24 cellular contexts compared by ENCODE assay signal in genomic region chr6:42707595-42707994, GRCh38. TPM values are rescaled to one million over a fixed set of nuclear protein-coding genes. Genes with fewer than 3 reads are reported as not detected.
DNase-seq lines count a peak whose midpoint lies in the region; ATAC-seq and TF ChIP-seq lines count a peak whose summit lies in the region.
"Had no signal": no experiment of that assay in that cellular context is flagged by ENCODE, and none has a peak within 500 bp of the region (broad histone marks: within the 10 kb centered on the region; RNA-seq: fewer than 3 reads in every experiment).

No MANE protein-coding gene starts in this region.

- H3K4me1 Mint-ChIP-seq in activated T-cell treated with anti-CD3 and anti-CD28 coated beads, Interleukin-2, amount 50 U/mL, for 72 hours (ENCODE audit: low read depth), result peaks cover 6% of the 10 kb centered on the region
- H3K4me1 Mint-ChIP-seq in natural killer cell treated with Interleukin-12 subunit alpha and Interleukin-12 subunit beta and Interleukin-15 and Interleukin-18, amount 100 ng/mL, for 72 hours (ENCODE audit: low read depth in 2 of 2), result no peaks in the 10 kb centered on the region
- H3K4me1 Mint-ChIP-seq in natural killer cell, result no peaks in the 10 kb centered on the region
- H3K4me1 Mint-ChIP-seq: CD4-positive, alpha-beta memory T cell had no signal

- no peaks in the 10 kb centered on the region for H3K27me3 Mint-ChIP-seq in activated T-cell treated with anti-CD3 and anti-CD28 coated beads, Interleukin-2, amount 50 U/mL, for 72 hours (ENCODE audit: low read depth)
- peaks cover 0 to 3% of the 10 kb centered on the region in 2 donors for H3K27me3 Mint-ChIP-seq in natural killer cell treated with Interleukin-12 subunit alpha and Interleukin-12 subunit beta and Interleukin-15 and Interleukin-18, amount 100 ng/mL, for 72 hours
- peaks cover 0 to 6% of the 10 kb centered on the region in 2 donors for H3K27me3 Mint-ChIP-seq in natural killer cell (ENCODE audit: low read depth in 2 of 2)
- H3K27me3 Mint-ChIP-seq: CD4-positive, alpha-beta memory T cell had no signal

- H3K27ac Mint-ChIP-seq in activated T-cell treated with anti-CD3 and anti-CD28 coated beads, Interleukin-2, amount 50 U/mL, for 72 hours, result no peak overlapping the region
- H3K27ac Mint-ChIP-seq in natural killer cell treated with Interleukin-12 subunit alpha and Interleukin-12 subunit beta and Interleukin-15 and Interleukin-18, amount 100 ng/mL, for 72 hours, result no peak overlapping the region
- H3K27ac Mint-ChIP-seq in natural killer cell, result no peak overlapping the region
- H3K27ac Mint-ChIP-seq: CD4-positive, alpha-beta memory T cell; GM23338; H9 had no signal

- no peak for TF ChIP-seq CTCF in natural killer cell (IDR thresholded peaks at IDR 0.05)

- H3K36me3 Mint-ChIP-seq in activated T-cell treated with anti-CD3 and anti-CD28 coated beads, Interleukin-2, amount 50 U/mL, for 72 hours (ENCODE audit: insufficient read depth in 2 of 2), result peaks cover 0 to 6% of the 10 kb centered on the region in 2 donors
- peaks cover 6% of the 10 kb centered on the region for H3K36me3 Mint-ChIP-seq in natural killer cell treated with Interleukin-12 subunit alpha and Interleukin-12 subunit beta and Interleukin-15 and Interleukin-18, amount 100 ng/mL, for 72 hours
- no peaks in the 10 kb centered on the region for H3K36me3 Mint-ChIP-seq in natural killer cell
- H3K36me3 Mint-ChIP-seq: CD4-positive, alpha-beta memory T cell had no signal

- H3K9me3 Mint-ChIP-seq in activated T-cell treated with anti-CD3 and anti-CD28 coated beads, Interleukin-2, amount 50 U/mL, for 72 hours, result peaks cover 3 to 5% of the 10 kb centered on the region in 2 donors
- H3K9me3 Mint-ChIP-seq in natural killer cell treated with Interleukin-12 subunit alpha and Interleukin-12 subunit beta and Interleukin-15 and Interleukin-18, amount 100 ng/mL, for 72 hours, result peaks cover 4% of the 10 kb centered on the region
- peaks cover 0 to 3% of the 10 kb centered on the region in 2 donors for H3K9me3 Mint-ChIP-seq in natural killer cell

- no peak overlapping the region for H3K4me3 Mint-ChIP-seq in activated T-cell treated with anti-CD3 and anti-CD28 coated beads, Interleukin-2, amount 50 U/mL, for 72 hours
- H3K4me3 Mint-ChIP-seq in natural killer cell treated with Interleukin-12 subunit alpha and Interleukin-12 subunit beta and Interleukin-15 and Interleukin-18, amount 100 ng/mL, for 72 hours, result no peak overlapping the region
- no peak overlapping the region for H3K4me3 Mint-ChIP-seq in natural killer cell
- H3K4me3 Mint-ChIP-seq: CD4-positive, alpha-beta memory T cell; GM23338; H9 had no signal

- DNase-seq in activated T-cell treated with anti-CD3 and anti-CD28 coated beads, Interleukin-2, amount 50 U/mL, for 72 hours, result no peak
- DNase-seq in activated T-cell treated with anti-CD3 and anti-CD28 coated beads, Interleukin-2, amount 50 U/mL, for 1 hour, result no peak
- DNase-seq in natural killer cell treated with Interleukin-12 subunit alpha and Interleukin-12 subunit beta and Interleukin-15 and Interleukin-18, amount 100 ng/mL, for 72 hours (ENCODE audit: low spot score), result no peak
- no peak for DNase-seq in natural killer cell
- DNase-seq in mesenteric fat pad (ENCODE audit: low spot score), result peak; percentile 53
- no peak for DNase-seq in inferior parietal cortex (ENCODE audit: extremely low spot score)
- no peak for DNase-seq in NCI-H1694 treated with DMSO at 0.1 percent for 48 hours (lab: John Stamatoyannopoulos, UW)
- DNase-seq: 8988T; ACHN; AML-193; BE2C; Calu3; CD4-positive, alpha-beta memory T cell; COR-L47; DMS53; DMS79 treated with DMSO at 0.1 percent for 48 hours; GF-D8; H9 had no signal

- peak; percentile 39 to 72 for ATAC-seq in activated T-cell treated with anti-CD3 and anti-CD28 coated beads, Interleukin-2, amount 50 U/mL, for 72 hours (replicated peaks in 1 of 2)
- ATAC-seq in natural killer cell treated with Interleukin-12 subunit alpha and Interleukin-12 subunit beta and Interleukin-15 and Interleukin-18, amount 100 ng/mL, for 72 hours, result peak; percentile 38 to 42
- no peak for ATAC-seq in natural killer cell
- ATAC-seq: A549, GM23338, HCT116 had no signal

- intact Hi-C loops in natural killer cell (cut with micrococcal nuclease), result no loop called here

RNA-seq across cellular contexts. Expression of gene PRPH2, which starts 14.8 kb away (rescaled TPM):
- total RNA-seq in activated T-cell treated with anti-CD3 and anti-CD28 coated beads, Interleukin-2, amount 50 U/mL, for 72 hours, result under 1 TPM in 1 of 2 donors, not detected in 1; 0.14 TPM
- under 1 TPM in 1 of 2 donors, not detected in 1; 0.10 TPM for total RNA-seq in natural killer cell treated with Interleukin-12 subunit alpha and Interleukin-12 subunit beta and Interleukin-15 and Interleukin-18, amount 100 ng/mL, for 72 hours
- total RNA-seq in natural killer cell (under 1 TPM; 0.12 to 0.16 (median 0.13) TPM), mesenteric fat pad (1.4 TPM)
- total RNA-seq: Calu3; CD4-positive, alpha-beta memory T cell; Daoy; G401; H4 had no signal

RNA-seq across cellular contexts. Expression of gene TBCC, which starts 38.3 kb away (rescaled TPM):
- total RNA-seq in activated T-cell treated with anti-CD3 and anti-CD28 coated beads, Interleukin-2, amount 50 U/mL, for 72 hours, result 10 to 100 TPM; 24.3 to 25.3 TPM
- 10 to 100 TPM; 28.8 to 32.6 TPM for total RNA-seq in natural killer cell treated with Interleukin-12 subunit alpha and Interleukin-12 subunit beta and Interleukin-15 and Interleukin-18, amount 100 ng/mL, for 72 hours
- total RNA-seq in natural killer cell (10 to 100 TPM; 64.1 to 77.6 (median 65.6) TPM), mesenteric fat pad (13.8 TPM)

Comparison
In these comparisons a context has a peak if more than half of its experiments do, and no peak if none do; other contexts are left out.
1. ATAC-seq: peak in activated T-cell treated with anti-CD3 and anti-CD28 coated beads, Interleukin-2, amount 50 U/mL, for 72 hours (2 of 2) and natural killer cell treated with Interleukin-12 subunit alpha and Interleukin-12 subunit beta and Interleukin-15 and Interleukin-18, amount 100 ng/mL, for 72 hours (2 of 2); none in natural killer cell (0 of 3).